26 cellular contexts compared by ENCODE assay signal in genomic region chr15:28043625-28044520, GRCh38. TPM values are rescaled to one million over a fixed set of nuclear protein-coding genes. Genes with fewer than 3 reads are reported as not detected.
DNase-seq lines count a peak whose midpoint lies in the region; TF ChIP-seq lines count a peak whose summit lies in the region.
"Had no signal": no experiment of that assay in that cellular context is flagged by ENCODE, and none has a peak within 500 bp of the region (broad histone marks: within the 10 kb centered on the region; RNA-seq: fewer than 3 reads in every experiment).

No MANE protein-coding gene starts in this region.

- H2AFZ ChIP-seq in hepatocyte, result no peak overlapping the region
- H2AFZ ChIP-seq in neural progenitor cell (replicated peaks), result peak overlapping the region; percentile 12

- H3K4me2 ChIP-seq in hepatocyte (peak overlapping the region; percentile 58), neural progenitor cell (no peak overlapping the region)

- no peaks in the 10 kb centered on the region for H3F3A ChIP-seq in neural progenitor cell (ENCODE audit: low read depth)

- 75% methylated on average over 5 of the region's 5 CpGs for WGBS in hepatocyte (ENCODE audit: low lambda C conversion rate, missing lambda C conversion rate)

- H3K9me3 Mint-ChIP-seq in neural progenitor cell (peaks cover 5% of the 10 kb centered on the region), mesothelial cell of epicardium (peaks cover 16% of the 10 kb centered on the region)

- H3K4me3 ChIP-seq in hepatocyte, result no peak overlapping the region
- no peak overlapping the region for H3K4me3 ChIP-seq in neural progenitor cell
- H3K4me3 ChIP-seq: adrenal gland, coronary artery, gastroesophageal sphincter, SJCRH30, spleen, thoracic aorta had no signal

- H3K9me2 ChIP-seq in hepatocyte (replicated peaks; ENCODE audit: insufficient read depth), result no peaks in the 10 kb centered on the region

- H3K4me1 ChIP-seq in hepatocyte (ENCODE audit: insufficient read depth), result peaks cover under 1% of the 10 kb centered on the region
- H3K4me1 ChIP-seq in neural progenitor cell, result no peaks in the 10 kb centered on the region
- H3K4me1 ChIP-seq: adrenal gland, gastroesophageal sphincter, SJCRH30, spleen had no signal

- no peaks in the 10 kb centered on the region for H3K4me1 Mint-ChIP-seq in neural progenitor cell
- peaks cover 16% of the 10 kb centered on the region for H3K4me1 Mint-ChIP-seq in mesothelial cell of epicardium

- no peak overlapping the region for H3K4me3 Mint-ChIP-seq in neural progenitor cell
- no peak overlapping the region for H3K4me3 Mint-ChIP-seq in mesothelial cell of epicardium
- H3K4me3 Mint-ChIP-seq: effector memory CD8-positive, alpha-beta T cell had no signal

- H3K36me3 Mint-ChIP-seq in neural progenitor cell (no peaks in the 10 kb centered on the region), mesothelial cell of epicardium (no peaks in the 10 kb centered on the region)

- H3K9ac ChIP-seq in neural progenitor cell, result no peak overlapping the region

- H3K9me3 ChIP-seq in hepatocyte (ENCODE audit: low read depth) (peaks cover 6% of the 10 kb centered on the region), neural progenitor cell (ENCODE audit: low read depth) (no peaks in the 10 kb centered on the region)
- H3K9me3 ChIP-seq: adrenal gland, SJCRH30, thoracic aorta had no signal

- H3K27ac Mint-ChIP-seq in neural progenitor cell (no peak overlapping the region), mesothelial cell of epicardium (no peak overlapping the region)
- H3K27ac Mint-ChIP-seq: effector memory CD8-positive, alpha-beta T cell had no signal

- DNase-seq in G401 (ENCODE audit: low spot score) (peak; percentile 74), NCI-H69 (lab: John Stamatoyannopoulos, UW) (peak; percentile 88), hepatocyte (ENCODE audit: low spot score) (peak; percentile 48), neural progenitor cell (ENCODE audit: low spot score) (no peak), T1000 (lab: John Stamatoyannopoulos, UW) (no peak), NCI-H187 treated with DMSO at 0.1 percent for 48 hours (lab: John Stamatoyannopoulos, UW) (no peak), EL (no peak), mesothelial cell of epicardium (ENCODE audit: low spot score in 2 of 2, unreplicated experiment in 2 of 2) (no peak)
- DNase-seq: activated naive CD4-positive, alpha-beta T cell; activated T-cell treated with anti-CD3 and anti-CD28 coated beads, Interleukin-2, amount 50 U/mL, for 48 hours; adrenal gland; effector memory CD8-positive, alpha-beta T cell; IMR-90; NCI-H1092; NCI-H2029 treated with DMSO at 0.1 percent for 48 hours; nucleus accumbens; retina; SJCRH30; spleen; stimulated activated CD4-positive, alpha-beta T cell treated with anti-CD3 and anti-CD28 coated beads, Interleukin-4, amount 100 ng/mL, for 4 hours; stimulated activated naive CD4-positive, alpha-beta T cell had no signal

- H3K27ac ChIP-seq in hepatocyte (peak overlapping the region; percentile 83), neural progenitor cell (no peak overlapping the region)
- H3K27ac ChIP-seq: adrenal gland, coronary artery, gastroesophageal sphincter, SJCRH30, spleen, thoracic aorta had no signal

- TF ChIP-seq CTCF in hepatocyte (IDR thresholded peaks at IDR 0.05; ENCODE audit: poor library complexity), result no peak
- TF ChIP-seq CTCF in neural progenitor cell (IDR thresholded peaks at IDR 0.05), result no peak
- TF ChIP-seq CTCF in mesothelial cell of epicardium (IDR thresholded peaks at IDR 0.05; ENCODE audit: unreplicated experiment), result no peak

- H3K27me3 ChIP-seq in hepatocyte (no peaks in the 10 kb centered on the region), neural progenitor cell (no peaks in the 10 kb centered on the region)
- H3K27me3 ChIP-seq: adrenal gland, SJCRH30, spleen had no signal

- H3K79me2 ChIP-seq in hepatocyte (no peaks in the 10 kb centered on the region), neural progenitor cell (ENCODE audit: low read depth) (no peaks in the 10 kb centered on the region)

- H3K36me3 ChIP-seq in hepatocyte (replicated peaks; ENCODE audit: insufficient read depth, low read depth) (no peaks in the 10 kb centered on the region), neural progenitor cell (no peaks in the 10 kb centered on the region)
- H3K36me3 ChIP-seq: adrenal gland, gastroesophageal sphincter, SJCRH30, spleen, thoracic aorta had no signal

- H3K27me3 Mint-ChIP-seq in neural progenitor cell (ENCODE audit: insufficient read depth, low read depth) (no peaks in the 10 kb centered on the region), mesothelial cell of epicardium (ENCODE audit: low read depth) (peaks cover 49% of the 10 kb centered on the region)

- H4K20me1 ChIP-seq in hepatocyte (ENCODE audit: insufficient read depth, poor library complexity, severe bottlenecking) (no peaks in the 10 kb centered on the region), neural progenitor cell (ENCODE audit: low read depth) (no peaks in the 10 kb centered on the region)

- in situ Hi-C loops in G401 (cut with HindIII; ENCODE audit: low sequenced_read_pairs), result no loop called here

RNA-seq across cellular contexts. Expression of gene OCA2, which starts 55.2 kb away (rescaled TPM):
- total RNA-seq in G401 (2014; rRNA removed; shearing (Covaris generic)), result 4.1 TPM in 2 replicates
- total RNA-seq in hepatocyte (22.6 and 25.1 TPM in 2 replicates), neural progenitor cell (ENCODE audit: low replicate concordance) (0.65 and 1.0 TPM in 2 replicates), mesothelial cell of epicardium (1.0 to 2.0 TPM (median 1.5 TPM) in 3 replicates)
- polyA plus RNA-seq in hepatocyte, result 19.8 and 27.7 TPM in 2 replicates
- total RNA-seq: myocyte; SJCRH30; T-helper 1 cell treated with Interleukin-12 subunit alpha and Interleukin-12 subunit beta and Interleukin-4 antibody, amounts not matched to agents 30 ng/mL and 1 ng/mL, for 36 hours had no signal

Comparison
In these comparisons a context has a peak if more than half of its experiments do, and no peak if none do; other contexts are left out.
1. DNase-seq: peak in G401 (single experiment), NCI-H69 (single experiment) and hepatocyte (single experiment); none in neural progenitor cell (single experiment), T1000 (single experiment), NCI-H187 treated with DMSO at 0.1 percent for 48 hours (single experiment), EL (single experiment) and mesothelial cell of epicardium (0 of 2).